In the genomic region with DNA sequence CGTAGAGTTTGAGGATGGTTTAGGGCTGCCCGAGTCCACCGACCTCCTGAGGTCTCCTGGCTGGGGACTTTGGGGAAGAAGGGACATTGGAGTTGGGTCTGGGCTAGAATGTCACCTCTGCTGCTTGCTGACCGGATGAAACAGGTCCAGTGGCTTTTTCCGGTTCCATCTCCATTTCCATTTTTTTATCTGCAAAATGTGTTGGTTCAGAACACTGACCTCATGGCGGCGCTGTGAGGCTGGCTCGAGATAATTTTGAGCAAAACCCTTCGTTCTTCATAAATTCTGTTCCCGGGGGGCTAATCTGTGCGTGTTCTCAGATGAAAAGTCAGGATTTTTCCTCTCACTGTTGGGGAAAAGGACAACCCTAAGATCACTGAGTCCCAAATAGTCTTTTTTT, we compare ENCODE assay signal across 13 cellular contexts. TPM values are rescaled to one million over a fixed set of nuclear protein-coding genes. Genes with fewer than 3 reads are reported as not detected.
A peak's percentile ranks its signal among the peaks of the same experiment; 100 is the strongest.
DNase-seq lines count a peak whose midpoint lies in the region; ATAC-seq, FAIRE-seq and TF ChIP-seq lines count a peak whose summit lies in the region.
"Had no signal": no experiment of that assay in that cellular context is flagged by ENCODE, and none has a peak within 500 bp of the region (broad histone marks: within the 10 kb centered on the region; RNA-seq: fewer than 3 reads in every experiment).

No MANE protein-coding gene starts in this region.

- peaks cover 5% of the 10 kb centered on the region for H3K27me3 ChIP-seq in BJ (ENCODE audit: control insufficient read depth, insufficient read depth, low read length)
- no peaks in the 10 kb centered on the region for H3K27me3 ChIP-seq in keratinocyte (ENCODE audit: control insufficient read depth, extremely low read depth, insufficient read depth, low read length)
- peaks cover 5 to 45% of the 10 kb centered on the region in 2 donors for H3K27me3 ChIP-seq in left lung

- no peak overlapping the region for H2AFZ ChIP-seq in keratinocyte (ENCODE audit: control insufficient read depth, low read length)

- intact Hi-C loops in left lung (cut with DNase I) = loop anchor here in 1 of 2 donors (10.0 kb wide), 1 partner anchor 373 kb away; no protein-coding TSS in a partner anchor

- H3K4me3 ChIP-seq in BJ (ENCODE audit: low read depth, low read length) (no peak overlapping the region), keratinocyte (ENCODE audit: control insufficient read depth in 2 of 3, extremely low read depth in 1 of 3, insufficient read depth in 2 of 3, low read depth in 1 of 3, low read length in 3 of 3) (no peak overlapping the region), left lung (no peak overlapping the region)

- DNase-seq in BJ (ENCODE audit: low read depth) (no peak), GM13976 (ENCODE audit: low spot score) (peak; percentile 18), keratinocyte (ENCODE audit: low read depth, low spot score) (no peak), left lung (no peak), nucleus accumbens (lab: John Stamatoyannopoulos, UW) (no peak)
- DNase-seq: activated T-cell treated with anti-CD3 and anti-CD28 coated beads, Interleukin-2, amount 50 U/mL, for 4 hours; GDM1; hippocampal formation; natural killer cell; T-helper 2 cell had no signal

- no peak overlapping the region for H3K4me2 ChIP-seq in keratinocyte (ENCODE audit: control insufficient read depth, extremely low read depth, insufficient read depth, low read depth, low read length)

- H3K4me1 ChIP-seq in keratinocyte (ENCODE audit: control insufficient read depth, extremely low read depth, insufficient read depth, low read length) (peaks cover 14% of the 10 kb centered on the region), left lung (no peaks in the 10 kb centered on the region)

- dilution Hi-C loops in keratinocyte (cut with MboI; ENCODE audit: extremely low pct_ligation_motif_present, low sequenced_read_pairs) = no loop called here

- no peaks in the 10 kb centered on the region for H3K36me3 ChIP-seq in BJ (ENCODE audit: control insufficient read depth, insufficient read depth, low read length)
- H3K36me3 ChIP-seq in keratinocyte (ENCODE audit: control insufficient read depth in 2 of 2, extremely low read depth in 1 of 2, insufficient read depth in 2 of 2, low read length in 2 of 2) = no peaks in the 10 kb centered on the region
- H3K36me3 ChIP-seq in left lung = no peaks in the 10 kb centered on the region

- CTCF ChIA-PET in BJ (lab: Yijun Ruan, JAX) = interaction anchor here (1.1 to 1.9 kb wide), 2 partner anchors 16 to 367 kb away, joined by 3 to 4 read pairs; no protein-coding TSS in a partner anchor

- H3K9ac ChIP-seq in keratinocyte (ENCODE audit: control insufficient read depth, extremely low read depth, insufficient read depth, low read length) = no peak overlapping the region

- H3K9me3 ChIP-seq in keratinocyte (ENCODE audit: control insufficient read depth, low read depth, low read length) (no peaks in the 10 kb centered on the region), left lung (no peaks in the 10 kb centered on the region)

- no peaks in the 10 kb centered on the region for H4K20me1 ChIP-seq in keratinocyte (ENCODE audit: control insufficient read depth, extremely low read depth, insufficient read depth, low read length)

- POLR2A ChIA-PET in BJ (lab: Charles Lee) = no interaction called here

- TF ChIP-seq CTCF in BJ (IDR thresholded peaks at IDR 0.05; ENCODE audit: insufficient read depth, low read depth, low read length) (peak; percentile 10; the same call in 1 of the 2 replicates), GM13976 (IDR thresholded peaks at IDR 0.05; ENCODE audit: borderline replicate concordance, control extremely low read depth, extremely low read depth, insufficient read depth, missing control alignments) (no peak), VCaP (conservative IDR thresholded peaks at IDR 0.05) (peak; percentile 62), keratinocyte (optimal IDR thresholded peaks at IDR 0.05 in 1 of 3, IDR thresholded peaks at IDR 0.05 in 1 of 3, conservative IDR thresholded peaks at IDR 0.05 in 1 of 3; ENCODE audit: extremely low read depth in 1 of 3, insufficient read depth in 2 of 3, low read length in 3 of 3) (peak; percentile 41 to 56 (median 49)), left lung (IDR thresholded peaks at IDR 0.05) (no peak)

- H3K9me1 ChIP-seq in keratinocyte (ENCODE audit: control insufficient read depth, extremely low read depth, insufficient read depth, low read length) = no peaks in the 10 kb centered on the region

- ATAC-seq in left lung (no peak), GM21360 (IDR thresholded peaks at IDR 0.05; ENCODE audit: unreplicated experiment) (no peak), GM19467 (IDR thresholded peaks at IDR 0.05; ENCODE audit: unreplicated experiment) (no peak)
- ATAC-seq: activated T-cell treated with anti-CD3 and anti-CD28 coated beads, Interleukin-2, amount 50 U/mL, for 4 hours; natural killer cell had no signal

- in situ Hi-C loops in GM13976 (cut with MboI; ENCODE audit: low sequenced_read_pairs, unreplicated experiment) = no loop called here

- H3K27ac ChIP-seq in VCaP (no peak overlapping the region), keratinocyte (ENCODE audit: control insufficient read depth, insufficient read depth, low read length) (no peak overlapping the region), left lung (no peak overlapping the region)

- H3K79me2 ChIP-seq in keratinocyte (ENCODE audit: control insufficient read depth, insufficient read depth, low read length) = no peaks in the 10 kb centered on the region

- FAIRE-seq in keratinocyte (lab: Jason Lieb, UNC) = no peak

RNA-seq across cellular contexts. Expression of a gene that starts 11.7 kb away (rescaled TPM):
- polyA plus RNA-seq in BJ (2011; rRNA removed) = not detected in 2 replicates
- not detected in 2 replicates for polyA minus RNA-seq in BJ (2011; rRNA and poly(A)+ RNA removed)
- polyA plus RNA-seq in keratinocyte = 0.08 to 0.41 TPM in 2 of 3 replicates, not detected in the other
- not detected for polyA plus RNA-seq in keratinocyte (2011; ENCODE audit: low read depth)
- 0.10 and 0.18 TPM in 2 replicates for polyA plus RNA-seq in keratinocyte (2011; cell fraction: cytosol; rRNA removed)
- not detected in 2 replicates for polyA plus RNA-seq in keratinocyte (2011; cell fraction: nucleus; rRNA removed)
- 0.30 and 0.52 TPM in 2 replicates for polyA plus RNA-seq in keratinocyte (2012; ENCODE audit: low replicate concordance)
- not detected in 3 replicates for polyA minus RNA-seq in keratinocyte
- not detected for polyA minus RNA-seq in keratinocyte (2011; cell fraction: cytosol; rRNA and poly(A)+ RNA removed)
- not detected in 2 replicates for polyA minus RNA-seq in keratinocyte (2011; cell fraction: nucleus; rRNA and poly(A)+ RNA removed)
- total RNA-seq in left lung = 1 to 10 TPM; 2.2 to 3.0 TPM
- total RNA-seq: activated T-cell treated with anti-CD3 and anti-CD28 coated beads, Interleukin-2, amount 50 U/mL, for 4 hours; natural killer cell had no signal

Comparison
In these comparisons a context has a peak if more than half of its experiments do, and no peak if none do; other contexts are left out.
1. CTCF ChIP-seq: peak in BJ (single experiment), VCaP (single experiment) and keratinocyte (3 of 3); none in GM13976 (single experiment) and left lung (0 of 2).